Comparison of ENCODE assay signal across 14 cellular contexts in genomic region chr6:1130692-1131091, GRCh38.
"Had no signal": no experiment of that assay in that cellular context is flagged by ENCODE, and none has a peak within 500 bp of the region (broad histone marks: within the 10 kb centered on the region; RNA-seq: fewer than 3 reads in every experiment).

No MANE protein-coding gene starts in this region.

- H3K4me1 ChIP-seq: ascending aorta, prostate gland, tibial artery, vagina had no signal

- ATAC-seq: activated CD4-positive, alpha-beta T cell treated with anti-CD3 and anti-CD28 coated beads for 36 hours; activated CD8-positive, alpha-beta memory T cell treated with anti-CD3 and anti-CD28 coated beads, Interleukin-2, amount 10 ng/mL, durations not matched to agents 7 days and 5 days; activated naive CD8-positive, alpha-beta T cell treated with anti-CD3 and anti-CD28 coated beads, Interleukin-2, amount 50 U/mL, for 24 hours; stimulated activated naive B cell treated with anti-CD40 and anti-IgM and Interleukin-4, amounts not matched to agents 10 μg/mL and 1 μg/mL and 100 μg/mL, for 72 hours had no signal

- H3K27ac ChIP-seq: ascending aorta, prostate gland, tibial artery, vagina had no signal

- H3K36me3 ChIP-seq: ascending aorta, prostate gland, tibial artery, vagina had no signal

- H3K4me3 ChIP-seq: ascending aorta, prostate gland, tibial artery, vagina had no signal

- H3K27me3 ChIP-seq: ascending aorta, tibial artery, vagina had no signal

- H3K9me3 ChIP-seq: ascending aorta, prostate gland, tibial artery, vagina had no signal

- DNase-seq: activated CD4-positive, alpha-beta memory T cell treated with anti-CD3 and anti-CD28 coated beads for 36 hours; activated CD4-positive, alpha-beta T cell treated with anti-CD3 and anti-CD28 coated beads for 36 hours; activated CD8-positive, alpha-beta memory T cell treated with anti-CD3 and anti-CD28 coated beads, Interleukin-2, amount 10 ng/mL, durations not matched to agents 7 days and 5 days; activated naive CD4-positive, alpha-beta T cell treated with anti-CD3 and anti-CD28 coated beads for 36 hours; activated naive CD8-positive, alpha-beta T cell treated with anti-CD3 and anti-CD28 coated beads, Interleukin-2, amount 50 U/mL, for 24 hours; activated T-cell treated with anti-CD3 and anti-CD28 coated beads, Interleukin-2, amount 50 U/mL, for 1 hour; nucleus accumbens; stimulated activated CD4-positive, alpha-beta T cell treated with anti-CD3 and anti-CD28 coated beads, Interleukin-2, amount 100 ng/mL, for 48 hours; stimulated activated naive B cell treated with anti-CD40 and anti-IgM and Interleukin-4, amounts not matched to agents 10 μg/mL and 1 μg/mL and 100 μg/mL, for 72 hours; T-helper 2 cell; tibial artery had no signal
